8 cellular contexts compared by ENCODE assay signal in the genomic region with DNA sequence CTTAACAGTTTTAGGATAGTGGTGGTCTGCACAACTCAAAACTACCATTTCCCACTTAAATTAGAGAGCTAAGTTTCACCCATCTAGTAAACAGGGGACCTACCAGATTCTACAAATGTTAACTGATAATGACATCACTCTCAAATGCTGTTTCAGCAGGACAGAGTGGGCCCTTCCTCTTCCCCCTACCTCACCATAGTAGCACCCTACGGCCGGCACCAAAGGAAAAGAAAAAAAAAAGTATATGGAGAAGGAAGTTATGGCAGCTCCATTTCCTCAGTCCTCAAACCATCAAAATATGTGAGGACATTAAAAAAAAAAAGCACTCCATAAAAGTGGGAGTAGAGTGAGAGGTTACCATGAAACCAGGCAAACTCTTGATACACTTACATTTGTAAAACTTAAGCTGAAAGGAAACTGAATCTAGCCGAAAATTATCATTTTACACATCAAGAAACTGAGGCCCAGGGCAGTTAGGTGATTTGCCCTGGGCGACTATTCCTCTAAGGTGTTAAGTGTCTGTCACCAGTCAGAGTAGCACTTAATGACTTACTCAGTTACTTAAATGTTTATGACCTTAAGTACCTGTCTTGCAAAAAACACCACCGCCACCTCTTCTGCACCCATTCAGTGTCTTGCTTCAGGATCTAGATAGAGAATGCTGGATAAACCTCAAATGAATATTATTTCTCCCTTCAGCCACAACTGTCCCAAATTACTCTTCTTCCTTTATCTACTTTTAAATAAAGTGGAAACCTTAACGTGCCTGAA. TPM values are rescaled to one million over a fixed set of nuclear protein-coding genes. Genes with fewer than 3 reads are reported as not detected.
DNase-seq lines count a peak whose midpoint lies in the region; ATAC-seq and TF ChIP-seq lines count a peak whose summit lies in the region.

No MANE protein-coding gene starts in this region.

- H3K9me3 Mint-ChIP-seq in CD4-positive, alpha-beta T cell = no peaks in the 10 kb centered on the region
- peaks cover 4% of the 10 kb centered on the region for H3K9me3 Mint-ChIP-seq in activated naive CD8-positive, alpha-beta T cell treated with anti-CD3 and anti-CD28 coated beads, Interleukin-2, amount 50 U/mL, for 24 hours

- CTCF ChIA-PET in CD4-positive, alpha-beta T cell (lab: Charles Lee) = interaction anchor here (0.5 to 1.7 kb wide), 4 partner anchors 58 to 559 kb away, joined by 3 to 12 read pairs (median 4); a partner anchor contains a TSS

- peaks cover 36% of the 10 kb centered on the region for H3K4me1 ChIP-seq in HUES48 (ENCODE audit: control insufficient read depth, insufficient read depth, low read length)
- H3K4me1 ChIP-seq in thymus (ENCODE audit: control insufficient read depth, insufficient read depth, low read length) = peaks cover 14% of the 10 kb centered on the region

- TF ChIP-seq CTCF in CD4-positive, alpha-beta T cell (IDR thresholded peaks at IDR 0.05) = no peak

- H3K9me3 ChIP-seq in CD4-positive, alpha-beta T cell (ENCODE audit: control insufficient read depth, low read length) = no peaks in the 10 kb centered on the region
- no peaks in the 10 kb centered on the region for H3K9me3 ChIP-seq in HUES48 (ENCODE audit: control insufficient read depth, insufficient read depth, low read length)
- no peaks in the 10 kb centered on the region for H3K9me3 ChIP-seq in thymus (ENCODE audit: control insufficient read depth)

- H3K4me1 Mint-ChIP-seq in CD4-positive, alpha-beta T cell (ENCODE audit: low read depth) = peaks cover 66% of the 10 kb centered on the region
- peaks cover 77% of the 10 kb centered on the region for H3K4me1 Mint-ChIP-seq in activated naive CD8-positive, alpha-beta T cell treated with anti-CD3 and anti-CD28 coated beads, Interleukin-2, amount 50 U/mL, for 24 hours

- POLR2A ChIA-PET in CD4-positive, alpha-beta T cell (lab: Charles Lee) = interaction anchor here (0.6 to 6.2 kb wide), 11 partner anchors 9 to 1716 kb away, joined by 3 to 137 read pairs (median 7); a partner anchor contains a TSS

- peaks cover 74% of the 10 kb centered on the region for H3K36me3 Mint-ChIP-seq in CD4-positive, alpha-beta T cell (ENCODE audit: low read depth)
- peaks cover 48% of the 10 kb centered on the region for H3K36me3 Mint-ChIP-seq in activated naive CD8-positive, alpha-beta T cell treated with anti-CD3 and anti-CD28 coated beads, Interleukin-2, amount 50 U/mL, for 24 hours (ENCODE audit: low read depth)

- intact Hi-C loops in CD4-positive, alpha-beta T cell (cut with DNase I, micrococcal nuclease) = loop anchor here (1.0 to 5.0 kb wide), 6 partner anchors 7 to 669 kb away; a partner anchor contains a TSS

- peak overlapping the region; percentile 89 for H3K4me3 Mint-ChIP-seq in CD4-positive, alpha-beta T cell
- H3K4me3 Mint-ChIP-seq in activated naive CD8-positive, alpha-beta T cell treated with anti-CD3 and anti-CD28 coated beads, Interleukin-2, amount 50 U/mL, for 24 hours = peak overlapping the region; percentile 97

- H3K36me3 ChIP-seq in HUES48 (ENCODE audit: control insufficient read depth, insufficient read depth, low read length) (no peaks in the 10 kb centered on the region), thymus (ENCODE audit: control insufficient read depth, insufficient read depth) (no peaks in the 10 kb centered on the region)

- H3K4me3 ChIP-seq in HUES48 (ENCODE audit: low read depth, low read length) (peak overlapping the region; percentile 81), thymus (ENCODE audit: low read length) (peak overlapping the region; percentile 95)

- H3K9ac ChIP-seq in HUES48 (ENCODE audit: low read depth, low read length) = no peak overlapping the region

- no peak for DNase-seq in CD4-positive, alpha-beta T cell
- no peak for DNase-seq in activated naive CD8-positive, alpha-beta T cell treated with anti-CD3 and anti-CD28 coated beads, Interleukin-2, amount 50 U/mL, for 24 hours
- DNase-seq in kidney tubule cell (ENCODE audit: low spot score) = peak; percentile 32
- no peak for DNase-seq in stimulated activated CD4-positive, alpha-beta T cell treated with anti-CD3 and anti-CD28 coated beads, Interleukin-12 subunit alpha, Interleukin-12 subunit beta, amount 100 ng/mL, for 4 hours
- no peak for DNase-seq in activated CD8-positive, alpha-beta memory T cell treated with anti-CD3 and anti-CD28 coated beads, Interleukin-2, amount 50 U/mL, for 48 hours

- peak overlapping the region; percentile 98 for H3K27ac Mint-ChIP-seq in CD4-positive, alpha-beta T cell
- H3K27ac Mint-ChIP-seq in activated naive CD8-positive, alpha-beta T cell treated with anti-CD3 and anti-CD28 coated beads, Interleukin-2, amount 50 U/mL, for 24 hours = peak overlapping the region; percentile 100

- no peaks in the 10 kb centered on the region for H3K27me3 ChIP-seq in CD4-positive, alpha-beta T cell (ENCODE audit: control insufficient read depth, insufficient read depth, low read length)
- H3K27me3 ChIP-seq in HUES48 (ENCODE audit: control insufficient read depth, insufficient read depth, low read length) (no peaks in the 10 kb centered on the region), thymus (ENCODE audit: control insufficient read depth, insufficient read depth) (no peaks in the 10 kb centered on the region)

- peak overlapping the region; percentile 99 for H3K27ac ChIP-seq in CD4-positive, alpha-beta T cell (ENCODE audit: low read depth, low read length)
- H3K27ac ChIP-seq in HUES48 (ENCODE audit: low read depth, low read length) = no peak overlapping the region
- H3K27ac ChIP-seq in thymus (ENCODE audit: low read depth) = peak overlapping the region; percentile 66

- WGBS in thymus = under 1% methylated on average over 6 of the region's 6 CpGs

- ATAC-seq in CD4-positive, alpha-beta T cell (ENCODE audit: poor library complexity) = no peak
- no peak for ATAC-seq in activated naive CD8-positive, alpha-beta T cell treated with anti-CD3 and anti-CD28 coated beads, Interleukin-2, amount 50 U/mL, for 24 hours
- ATAC-seq in HG02938 (IDR thresholded peaks at IDR 0.05; ENCODE audit: unreplicated experiment) = no peak

- H3K27me3 Mint-ChIP-seq in CD4-positive, alpha-beta T cell = peaks cover 5% of the 10 kb centered on the region
- peaks cover 5% of the 10 kb centered on the region for H3K27me3 Mint-ChIP-seq in activated naive CD8-positive, alpha-beta T cell treated with anti-CD3 and anti-CD28 coated beads, Interleukin-2, amount 50 U/mL, for 24 hours

RNA-seq across cellular contexts. Expression of a gene that starts 2.7 kb away (rescaled TPM):
- total RNA-seq in CD4-positive, alpha-beta T cell = 100 to 1,000 TPM; 143 to 146 TPM
- 37.4 TPM for polyA plus RNA-seq in thymus

RNA-seq across cellular contexts. Expression of a gene that starts 56.7 kb away (rescaled TPM):
- total RNA-seq in CD4-positive, alpha-beta T cell = 10 to 100 TPM in 1 of 2 experiments, 1 to 10 TPM in 1; 8.3 to 10.2 TPM
- 13.5 TPM for polyA plus RNA-seq in thymus
